1 cellular context compared by ENCODE assay signal in genomic region chr19:43638991-43639494, GRCh38.
TF ChIP-seq lines count a peak whose summit lies in the region.

No MANE protein-coding gene starts in this region.

TF ChIP-seq in HEK293, 187 proteins besides CTCF, POLR2A, EP300 and RAD21 (continued from another document):
- TF ChIP-seq ZNF645 (tag by site-specific recombination; IDR thresholded peaks at IDR 0.05), result peak; percentile 68; the same call in 1 of the 2 replicates
- peak; percentile 37; the same call in 1 of the 2 replicates for TF ChIP-seq ZBTB11 (tag by site-specific recombination; conservative IDR thresholded peaks at IDR 0.05; ENCODE audit: low read depth)
- peak; percentile 30; the same call in 1 of the 2 replicates for TF ChIP-seq KLF8 (tag by site-specific recombination; IDR thresholded peaks at IDR 0.05)
- TF ChIP-seq ZNF324 (tag by site-specific recombination; IDR thresholded peaks at IDR 0.05), result peak; percentile 14; the same call in 1 of the 2 replicates
- TF ChIP-seq ZFP69B (tag by site-specific recombination; IDR thresholded peaks at IDR 0.05), result 0 out of 2 replicates have a peak, but pooled peaks have one; percentile 22
- TF ChIP-seq ZNF558 (tag by site-specific recombination; IDR thresholded peaks at IDR 0.05), result no peak
- 0 out of 2 replicates have a peak, but pooled peaks have one; percentile 35 for TF ChIP-seq ZBTB7A (tag by site-specific recombination; IDR thresholded peaks at IDR 0.05; ENCODE audit: low read depth)
- TF ChIP-seq ZNF530 (tag by site-specific recombination; IDR thresholded peaks at IDR 0.05; ENCODE audit: low read depth), result no peak
- TF ChIP-seq ZNF791 (tag by site-specific recombination; IDR thresholded peaks at IDR 0.05), result peak; percentile 83; the same call in 1 of the 2 replicates
- TF ChIP-seq ZBTB26 (tag by site-specific recombination; optimal IDR thresholded peaks at IDR 0.05), result peak; percentile 14
- peak; percentile 63; the same call in 1 of the 2 replicates for TF ChIP-seq ZNF792 (tag by site-specific recombination; IDR thresholded peaks at IDR 0.05)
- 0 out of 2 replicates have a peak, but pooled peaks have one; percentile 18 for TF ChIP-seq RBAK (tag by site-specific recombination; IDR thresholded peaks at IDR 0.05)
- TF ChIP-seq ZNF776 (tag by site-specific recombination; IDR thresholded peaks at IDR 0.05; ENCODE audit: borderline replicate concordance), result no peak
- 0 out of 2 replicates have a peak, but pooled peaks have one; percentile 42 for TF ChIP-seq ZNF843 (tag by site-specific recombination; IDR thresholded peaks at IDR 0.05)
- peak; percentile 75 for TF ChIP-seq PRDM1 (tag by site-specific recombination; IDR thresholded peaks at IDR 0.05)
- TF ChIP-seq ZBTB20 (tag by site-specific recombination; IDR thresholded peaks at IDR 0.05), result peak; percentile 25; the same call in 1 of the 2 replicates
- TF ChIP-seq ZIC2 (tag by site-specific recombination; IDR thresholded peaks at IDR 0.05), result no peak
- peak; percentile 97 for TF ChIP-seq ZNF366 (tag by site-specific recombination; conservative IDR thresholded peaks at IDR 0.05)
- peak; percentile 73; the same call in 1 of the 2 replicates for TF ChIP-seq ZNF391 (tag by site-specific recombination; IDR thresholded peaks at IDR 0.05; ENCODE audit: borderline replicate concordance, low read depth)
- TF ChIP-seq ZNF335 (tag by site-specific recombination; conservative IDR thresholded peaks at IDR 0.05), result peak; percentile 21
TF ChIP-seq in HEK293: peak in this region for 40.
